In genomic region chr5:72366324-72366976, GRCh38 we compare ENCODE assay signal across 2 cellular contexts.
TF ChIP-seq lines count a peak whose summit lies in the region.

No MANE protein-coding gene starts in this region.

TF ChIP-seq in HCT116, 20 proteins besides CTCF, POLR2A, EP300 and RAD21:
- TF ChIP-seq YY1 (IDR thresholded peaks at IDR 0.05; ENCODE audit: extremely low read depth, insufficient replicate concordance, low read depth, low read length) (no peak), CEBPB (IDR thresholded peaks at IDR 0.05; ENCODE audit: low read depth) (no peak), REST (IDR thresholded peaks at IDR 0.05; ENCODE audit: low read depth) (no peak), POLR2AphosphoS5 (IDR thresholded peaks at IDR 0.05; ENCODE audit: low read depth, low read length) (no peak), ATF3 (IDR thresholded peaks at IDR 0.05) (no peak), SP1 (IDR thresholded peaks at IDR 0.05; ENCODE audit: low read depth) (no peak), MAX (IDR thresholded peaks at IDR 0.05) (0 out of 2 replicates have a peak, but pooled peaks have one; percentile 21), TCF7L2 (IDR thresholded peaks at IDR 0.05; ENCODE audit: borderline replicate concordance, extremely low read depth, insufficient read depth, insufficient read length) (no peak), ELF1 (IDR thresholded peaks at IDR 0.05; ENCODE audit: borderline replicate concordance, low read depth) (peak; percentile 50), JUND (IDR thresholded peaks at IDR 0.05) (no peak)

TF ChIP-seq in HepG2, 621 proteins besides CTCF, POLR2A, EP300 and RAD21:
- no peak for TF ChIP-seq ZKSCAN1 (IDR thresholded peaks at IDR 0.05; ENCODE audit: low read length)
- peak; percentile 90 for TF ChIP-seq ELF3 (CRISPR knock-in tag; IDR thresholded peaks at IDR 0.05)
- TF ChIP-seq SMC3 (IDR thresholded peaks at IDR 0.05; ENCODE audit: low read length): peak; percentile 64; the same call in 1 of the 2 replicates
- TF ChIP-seq SP2 (CRISPR knock-in tag; IDR thresholded peaks at IDR 0.05): no peak
- no peak for TF ChIP-seq TFE3 (CRISPR knock-in tag; IDR thresholded peaks at IDR 0.05)
- TF ChIP-seq STAG1 (CRISPR knock-in tag; IDR thresholded peaks at IDR 0.05): peak; percentile 69
- no peak for TF ChIP-seq ZSCAN22 (CRISPR knock-in tag; IDR thresholded peaks at IDR 0.05)
- TF ChIP-seq ZNF318 (CRISPR knock-in tag; IDR thresholded peaks at IDR 0.05): no peak
- TF ChIP-seq SAFB2 (CRISPR knock-in tag; IDR thresholded peaks at IDR 0.05; ENCODE audit: borderline replicate concordance, low read depth): no peak
- TF ChIP-seq HOMEZ (CRISPR knock-in tag; IDR thresholded peaks at IDR 0.05; ENCODE audit: low read depth): peak; percentile 28; the same call in 1 of the 2 replicates
- TF ChIP-seq PBX2 (CRISPR knock-in tag; IDR thresholded peaks at IDR 0.05): no peak
- TF ChIP-seq TEAD3 (CRISPR knock-in tag; optimal IDR thresholded peaks at IDR 0.05; ENCODE audit: borderline replicate concordance): peak; percentile 65
- peak; percentile 81 for TF ChIP-seq ELF1 (CRISPR knock-in tag; IDR thresholded peaks at IDR 0.05)
